ENCODE assay signal across 8 cellular contexts in the genomic region with DNA sequence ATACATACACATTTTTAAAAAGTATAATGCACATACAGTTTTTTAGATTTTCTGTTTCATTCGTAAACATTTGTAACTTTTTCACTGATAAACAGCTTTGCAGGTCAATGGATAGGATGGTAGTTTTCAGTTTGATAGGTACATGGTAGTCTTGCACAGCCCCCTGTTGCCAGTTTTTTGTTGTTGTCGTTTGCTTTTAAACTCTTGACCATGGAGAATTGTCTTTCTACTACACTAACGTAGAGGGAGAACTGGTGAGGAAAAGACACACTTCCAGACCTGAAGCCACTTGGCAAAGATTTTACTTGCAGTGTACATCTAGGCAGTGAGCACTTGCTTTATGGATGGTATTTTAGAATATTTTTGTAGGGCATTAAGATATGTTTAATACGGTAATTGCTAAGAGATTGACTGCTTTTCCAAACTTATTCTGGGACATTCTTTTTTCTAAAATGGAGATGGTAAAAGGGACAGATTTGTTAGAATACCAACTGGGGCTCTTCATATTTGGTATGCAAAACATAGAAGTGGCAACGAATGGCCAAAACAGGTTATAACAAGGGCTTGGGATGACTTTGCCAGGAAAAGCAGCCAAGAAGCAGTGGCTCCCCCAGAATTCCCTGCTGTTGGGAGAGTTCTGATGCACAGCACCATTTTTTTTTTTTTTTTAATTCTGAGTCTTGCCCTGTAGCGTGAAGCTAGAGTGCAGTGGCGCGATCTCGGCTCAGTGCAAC. TPM values are rescaled to one million over a fixed set of nuclear protein-coding genes. Genes with fewer than 3 reads are reported as not detected.
DNase-seq lines count a peak whose midpoint lies in the region; ATAC-seq and TF ChIP-seq lines count a peak whose summit lies in the region.

No MANE protein-coding gene starts in this region.

- H3K14ac ChIP-seq in IMR-90 (replicated peaks; ENCODE audit: low read depth, low read length) = peak overlapping the region; percentile 74; the same call in 1 of the 2 replicates

- 0 out of 2 replicates have a peak overlapping the region, but pooled peaks have one; percentile 27 for H3K56ac ChIP-seq in IMR-90 (ENCODE audit: extremely low read depth, insufficient read depth, low read length)

- H4K8ac ChIP-seq in IMR-90 (ENCODE audit: low read depth in 2 of 2, low read length in 2 of 2) = peak overlapping the region in 1 of 2 experiments; percentile 49; a peak in 1 of 4 replicates

- peak overlapping the region; percentile 59 for H3K4me3 ChIP-seq in AG09309 (ENCODE audit: control insufficient read depth, low read depth, low read length)
- H3K4me3 ChIP-seq in IMR-90 (ENCODE audit: insufficient read depth, low read depth, low read length) = peak overlapping the region; percentile 81
- peak overlapping the region; percentile 72 for H3K4me3 ChIP-seq in brain microvascular endothelial cell (ENCODE audit: low read depth, low read length)
- peak overlapping the region; percentile 82 to 90 for H3K4me3 ChIP-seq in aorta (ENCODE audit: low read length in 2 of 2)

- dilution Hi-C loops in IMR-90 (cut with HindIII; ENCODE audit: low sequenced_read_pairs, unreplicated experiment) = no loop called here

- peak overlapping the region; percentile 30; the same call in 1 of the 2 replicates for H3K4ac ChIP-seq in IMR-90 (ENCODE audit: low read depth, low read length)

- POLR2A ChIA-PET in IMR-90 (lab: Charles Lee; ENCODE audit: unreplicated experiment) = no interaction called here

- no peak overlapping the region for H2AK5ac ChIP-seq in IMR-90 (ENCODE audit: low read depth, low read length)

- 20% methylated on average over 1 of the region's 9 CpGs; no CpG with 5 or more reads in 1 of the 2 experiments for WGBS in IMR-90 (ENCODE audit: extremely low coverage in 2 of 2, insufficient read length in 1 of 2), 2 experiments
- WGBS in aorta, 2 donors = 14% methylated on average over 9 of the region's 9 CpGs

- peak overlapping the region; percentile 91 for H3K4me2 ChIP-seq in IMR-90 (ENCODE audit: low read depth, low read length)

- H3K27me3 ChIP-seq in IMR-90 (ENCODE audit: control insufficient read depth, insufficient read depth, low read length) (no peaks in the 10 kb centered on the region), brain microvascular endothelial cell (replicated peaks) (no peaks in the 10 kb centered on the region), aorta (ENCODE audit: control insufficient read depth in 1 of 2, insufficient read depth in 2 of 2, low read length in 1 of 2) (no peaks in the 10 kb centered on the region)

- H3K9ac ChIP-seq in IMR-90 (ENCODE audit: low read depth, low read length) = peak overlapping the region; percentile 81; the same call in 1 of the 2 replicates

- CTCF ChIA-PET in IMR-90 (lab: Yijun Ruan, JAX) = no interaction called here

- no peak for TF ChIP-seq CTCF in AG09309 (IDR thresholded peaks at IDR 0.05; ENCODE audit: control insufficient read depth, insufficient read depth, low read depth, low read length, missing control alignments)
- peak; percentile 18; the same call in 1 of the 2 replicates for TF ChIP-seq CTCF in IMR-90 (conservative IDR thresholded peaks at IDR 0.05; ENCODE audit: low read depth, low read length)
- TF ChIP-seq CTCF in brain microvascular endothelial cell (IDR thresholded peaks at IDR 0.05; ENCODE audit: low read depth, low read length, missing control alignments) = peak; percentile 16

- H3K23ac ChIP-seq in IMR-90 (ENCODE audit: low read depth, low read length) = peak overlapping the region; percentile 72; the same call in 1 of the 2 replicates

- peak overlapping the region; percentile 53 for H2BK5ac ChIP-seq in IMR-90 (ENCODE audit: low read depth, low read length, poor library complexity, severe bottlenecking)

- intact Hi-C loops in IMR-90 (cut with micrococcal nuclease) (loop anchor here (2.0 to 5.0 kb wide), 5 partner anchors 27 to 255 kb away; a partner anchor contains a TSS), aorta (cut with DNase I) (loop anchor here (2.0 to 5.0 kb wide), 5 partner anchors 53 to 197 kb away; a partner anchor contains a TSS)

- no peak overlapping the region for H3K27ac ChIP-seq in IMR-90 (ENCODE audit: insufficient read depth, low read length)
- H3K27ac ChIP-seq in brain microvascular endothelial cell = peak overlapping the region; percentile 77
- H3K27ac ChIP-seq in aorta (ENCODE audit: low read depth in 1 of 2, low read length in 2 of 2) = no peak overlapping the region

- DNase-seq in AG09309 (ENCODE audit: low read depth) (no peak), IMR-90 (peak; percentile 15), brain microvascular endothelial cell (no peak), medulla oblongata (ENCODE audit: extremely low spot score) (peak; percentile 68), aorta (no peak), NCI-H510A (lab: John Stamatoyannopoulos, UW) (no peak), HuH-7 (ENCODE audit: low spot score) (no peak)

- no peak overlapping the region for H4K91ac ChIP-seq in IMR-90 (ENCODE audit: insufficient read depth, low read depth, low read length)

- peaks cover 51% of the 10 kb centered on the region for H4K20me1 ChIP-seq in IMR-90 (ENCODE audit: insufficient read depth, low read length)

- peak overlapping the region; percentile 48 for H2AK9ac ChIP-seq in IMR-90 (replicated peaks; ENCODE audit: low read depth, low read length, poor library complexity)

- H2BK120ac ChIP-seq in IMR-90 (ENCODE audit: low read depth, low read length) = no peak overlapping the region

- H4K5ac ChIP-seq in IMR-90 (ENCODE audit: low read depth, low read length) = no peak overlapping the region

- H2BK20ac ChIP-seq in IMR-90 (ENCODE audit: low read depth, low read length) = no peak overlapping the region

- H3K36me3 ChIP-seq in IMR-90 (ENCODE audit: control insufficient read depth, insufficient read depth, low read length) (peaks cover 5% of the 10 kb centered on the region; the same call in 1 of the 2 replicates), brain microvascular endothelial cell (replicated peaks) (peaks cover 22% of the 10 kb centered on the region), aorta (ENCODE audit: control insufficient read depth in 1 of 2, insufficient read depth in 2 of 2, low read length in 1 of 2) (no peaks in the 10 kb centered on the region)

- H3K4me1 ChIP-seq in IMR-90 (ENCODE audit: control insufficient read depth, insufficient read depth, low read length) = peaks cover 13% of the 10 kb centered on the region
- no peaks in the 10 kb centered on the region for H3K4me1 ChIP-seq in aorta (ENCODE audit: control insufficient read depth in 1 of 2, insufficient read depth in 2 of 2, low read length in 2 of 2)

- no peak overlapping the region for H2AFZ ChIP-seq in IMR-90 (replicated peaks; ENCODE audit: low read length, poor library complexity)

- H3K9me1 ChIP-seq in IMR-90 (ENCODE audit: insufficient read depth, low read length) = peaks cover 29% of the 10 kb centered on the region

- no peak overlapping the region for H2BK15ac ChIP-seq in IMR-90 (ENCODE audit: low read depth, low read length)

- H3K79me1 ChIP-seq in IMR-90 (ENCODE audit: low read depth in 1 of 2, low read length in 2 of 2) = peaks cover 8 to 61% of the 10 kb centered on the region in 2 experiments

- no peak for TF ChIP-seq POLR2A in IMR-90 (IDR thresholded peaks at IDR 0.05; ENCODE audit: low read depth, low read length)

- H3K9me3 ChIP-seq in IMR-90 (ENCODE audit: control insufficient read depth, insufficient read depth, low read length) (no peaks in the 10 kb centered on the region), aorta (ENCODE audit: control insufficient read depth, low read length) (no peaks in the 10 kb centered on the region)

- in situ Hi-C loops in IMR-90 (cut with MboI; ENCODE audit: low sequenced_read_pairs) (no loop called here), brain microvascular endothelial cell (cut with HindIII; ENCODE audit: low pct_ligation_motif_present, low sequenced_read_pairs) (no loop called here)

- ATAC-seq in IMR-90 (ENCODE audit: low read depth) (no peak), aorta (ENCODE audit: low FRiP score) (no peak), HG03571 (IDR thresholded peaks at IDR 0.05; ENCODE audit: unreplicated experiment) (no peak)

- TSS peak; percentile 56 for BruUV-seq in IMR-90 (replicated peaks; lab: Mats Ljungman, UMichigan)

- H3K18ac ChIP-seq in IMR-90 (ENCODE audit: low read depth, low read length) = no peak overlapping the region

- no peak for TF ChIP-seq RAD21 in IMR-90 (IDR thresholded peaks at IDR 0.05; ENCODE audit: low read length)

TF ChIP-seq in IMR-90, 13 proteins besides CTCF, POLR2A, EP300 and RAD21:
- TF ChIP-seq, protein P1, sequence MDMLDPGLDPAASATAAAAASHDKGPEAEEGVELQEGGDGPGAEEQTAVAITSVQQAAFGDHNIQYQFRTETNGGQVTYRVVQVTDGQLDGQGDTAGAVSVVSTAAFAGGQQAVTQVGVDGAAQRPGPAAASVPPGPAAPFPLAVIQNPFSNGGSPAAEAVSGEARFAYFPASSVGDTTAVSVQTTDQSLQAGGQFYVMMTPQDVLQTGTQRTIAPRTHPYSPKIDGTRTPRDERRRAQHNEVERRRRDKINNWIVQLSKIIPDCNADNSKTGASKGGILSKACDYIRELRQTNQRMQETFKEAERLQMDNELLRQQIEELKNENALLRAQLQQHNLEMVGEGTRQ (IDR thresholded peaks at IDR 0.05; ENCODE audit: low read depth, low read length) = no peak
- TF ChIP-seq MAZ (IDR thresholded peaks at IDR 0.05; ENCODE audit: borderline replicate concordance, low read depth, low read length) = no peak
- TF ChIP-seq RCOR1 (IDR thresholded peaks at IDR 0.05; ENCODE audit: insufficient replicate concordance, low read length) = no peak
- TF ChIP-seq CEBPB (IDR thresholded peaks at IDR 0.05; ENCODE audit: low read depth, low read length) = no peak
- no peak for TF ChIP-seq RFX5 (IDR thresholded peaks at IDR 0.05; ENCODE audit: low read depth, low read length)
- no peak for TF ChIP-seq NFE2L2 (IDR thresholded peaks at IDR 0.05; ENCODE audit: low read depth, low read length)
- no peak for TF ChIP-seq BHLHE40 (IDR thresholded peaks at IDR 0.05; ENCODE audit: low read depth, low read length)
- TF ChIP-seq CHD1 (IDR thresholded peaks at IDR 0.05; ENCODE audit: low read depth, low read length) = no peak

RNA-seq across cellular contexts. Expression of a gene that starts 1.5 kb away (rescaled TPM):
- 72.4 and 81.4 TPM in 2 replicates for total RNA-seq in IMR-90 (2012; rRNA removed)
- polyA plus RNA-seq in IMR-90 (2012; rRNA removed) = 83.1 TPM in 2 replicates
- polyA plus RNA-seq in IMR-90 (2012; cell fraction: cytosol; rRNA removed) = 62.2 and 67.4 TPM in 2 replicates
- 106 and 206 TPM in 2 replicates for polyA plus RNA-seq in IMR-90 (2012; cell fraction: nucleus; rRNA removed; ENCODE audit: low replicate concordance)
- total RNA-seq in aorta = 10 to 100 TPM; 92.8 to 95.2 TPM
- 100 to 1,000 TPM in 1 of 2 donors, 10 to 100 TPM in 1; 37.9 to 143 TPM for polyA plus RNA-seq in aorta

RNA-seq across cellular contexts. Expression of a gene that starts 53.9 kb away (rescaled TPM):
- total RNA-seq in IMR-90 (2012; rRNA removed) (53.6 and 61.1 TPM in 2 replicates), aorta (10 to 100 TPM; 68.8 to 69.8 TPM)
- polyA plus RNA-seq in IMR-90 (2012; rRNA removed) (98.4 and 98.6 TPM in 2 replicates), aorta (100 to 1,000 TPM in 1 of 2 donors, 10 to 100 TPM in 1; 25.5 to 111 TPM)
- polyA plus RNA-seq in IMR-90 (2012; cell fraction: cytosol; rRNA removed) = 79.7 and 106 TPM in 2 replicates
- 204 and 302 TPM in 2 replicates for polyA plus RNA-seq in IMR-90 (2012; cell fraction: nucleus; rRNA removed; ENCODE audit: low replicate concordance)

Comparison
In these comparisons a context has a peak if more than half of its experiments do, and no peak if none do; other contexts are left out.
1. DNase-seq: peak in IMR-90 (single experiment) and medulla oblongata (single experiment); none in AG09309 (single experiment), brain microvascular endothelial cell (single experiment), aorta (0 of 2), NCI-H510A (single experiment) and HuH-7 (single experiment).
2. Peak in every context shown above with its lines, with median percentiles within 50 percentile points of each other: H3K4me3 ChIP-seq.